8 cellular contexts compared by ENCODE assay signal in genomic region chr5:150209020-150209635, GRCh38. TPM values are rescaled to one million over a fixed set of nuclear protein-coding genes. Genes with fewer than 3 reads are reported as not detected.
DNase-seq lines count a peak whose midpoint lies in the region; ATAC-seq, FAIRE-seq and TF ChIP-seq lines count a peak whose summit lies in the region.

No MANE protein-coding gene starts in this region.

- TF ChIP-seq CTCF in heart right ventricle (IDR thresholded peaks at IDR 0.05) (no peak), keratinocyte (optimal IDR thresholded peaks at IDR 0.05 in 1 of 3, IDR thresholded peaks at IDR 0.05 in 1 of 3, conservative IDR thresholded peaks at IDR 0.05 in 1 of 3; ENCODE audit: extremely low read depth in 1 of 3, insufficient read depth in 2 of 3, low read length in 3 of 3) (no peak), upper lobe of right lung (IDR thresholded peaks at IDR 0.05) (no peak)

- H3K36me3 Mint-ChIP-seq in activated T-helper 17 cell treated with anti-CD3 and anti-CD28 coated beads, Interleukin-2, amount 50 U/mL, for 72 hours (ENCODE audit: low read depth): no peaks in the 10 kb centered on the region

- H3K4me3 Mint-ChIP-seq in activated T-helper 17 cell treated with anti-CD3 and anti-CD28 coated beads, Interleukin-2, amount 50 U/mL, for 72 hours: peak overlapping the region; percentile 15

- peak overlapping the region in 1 of 10 donors; percentile 47 for H3K27ac ChIP-seq in heart right ventricle
- peak overlapping the region; percentile 81 for H3K27ac ChIP-seq in keratinocyte (ENCODE audit: control insufficient read depth, insufficient read depth, low read length)
- H3K27ac ChIP-seq in upper lobe of right lung: no peak overlapping the region

- no peaks in the 10 kb centered on the region for H3K36me3 ChIP-seq in heart right ventricle
- no peaks in the 10 kb centered on the region for H3K36me3 ChIP-seq in keratinocyte (ENCODE audit: control insufficient read depth in 2 of 2, extremely low read depth in 1 of 2, insufficient read depth in 2 of 2, low read length in 2 of 2)
- no peaks in the 10 kb centered on the region for H3K36me3 ChIP-seq in upper lobe of right lung

- H3K9ac ChIP-seq in keratinocyte (ENCODE audit: control insufficient read depth, extremely low read depth, insufficient read depth, low read length): peak overlapping the region; percentile 66

- ATAC-seq in heart right ventricle (peak in 5 of 8 donors; percentile 20 to 53 (median 35)), upper lobe of right lung (peak; percentile 58)
- peak; percentile 23 for ATAC-seq in activated T-helper 17 cell treated with anti-CD3 and anti-CD28 coated beads, Interleukin-2, amount 50 U/mL, for 72 hours (replicated peaks)

- H3K9me3 ChIP-seq in heart right ventricle: no peaks in the 10 kb centered on the region
- no peaks in the 10 kb centered on the region for H3K9me3 ChIP-seq in keratinocyte (ENCODE audit: control insufficient read depth, low read depth, low read length)
- H3K9me3 ChIP-seq in upper lobe of right lung: no peaks in the 10 kb centered on the region

- FAIRE-seq in keratinocyte (lab: Jason Lieb, UNC): no peak

- H3K27me3 Mint-ChIP-seq in activated T-helper 17 cell treated with anti-CD3 and anti-CD28 coated beads, Interleukin-2, amount 50 U/mL, for 72 hours: peaks cover 14% of the 10 kb centered on the region

- no peaks in the 10 kb centered on the region for H3K4me1 Mint-ChIP-seq in activated T-helper 17 cell treated with anti-CD3 and anti-CD28 coated beads, Interleukin-2, amount 50 U/mL, for 72 hours

- dilution Hi-C loops in keratinocyte (cut with MboI; ENCODE audit: extremely low pct_ligation_motif_present, low sequenced_read_pairs): no loop called here

- H2AFZ ChIP-seq in keratinocyte (ENCODE audit: control insufficient read depth, low read length): peak overlapping the region; percentile 66

- intact Hi-C loops in heart right ventricle (cut with DNase I): no loop called here
- intact Hi-C loops in cardiac septum (cut with DNase I): no loop called here
- intact Hi-C loops in upper lobe of right lung (cut with DNase I): no loop called here

- H3K4me1 ChIP-seq in heart right ventricle: peaks cover 0 to 31% (median 16%) of the 10 kb centered on the region in 9 donors
- H3K4me1 ChIP-seq in keratinocyte (ENCODE audit: control insufficient read depth, extremely low read depth, insufficient read depth, low read length): peaks cover 17% of the 10 kb centered on the region
- peaks cover 8% of the 10 kb centered on the region for H3K4me1 ChIP-seq in upper lobe of right lung

- no peaks in the 10 kb centered on the region for H3K9me1 ChIP-seq in keratinocyte (ENCODE audit: control insufficient read depth, extremely low read depth, insufficient read depth, low read length)

- WGBS in heart right ventricle, 2 donors: 77 to 79% methylated on average over 26 of the region's 26 CpGs

- DNase-seq in heart right ventricle (no peak), cardiac septum (ENCODE audit: low spot score) (no peak), keratinocyte (ENCODE audit: low read depth, low spot score) (peak; percentile 55), upper lobe of right lung (peak; percentile 71), NCI-H446 treated with DMSO at 0.1 percent for 48 hours (lab: John Stamatoyannopoulos, UW) (no peak), hippocampal formation (lab: John Stamatoyannopoulos, UW) (no peak), NCI-H345 treated with DMSO at 0.1 percent for 48 hours (lab: John Stamatoyannopoulos, UW; ENCODE audit: unreplicated experiment) (no peak)

- no peaks in the 10 kb centered on the region for H3K9me3 Mint-ChIP-seq in activated T-helper 17 cell treated with anti-CD3 and anti-CD28 coated beads, Interleukin-2, amount 50 U/mL, for 72 hours

- H3K27me3 ChIP-seq in heart right ventricle (peaks cover 0 to 7% (median 0%) of the 10 kb centered on the region in 7 donors), keratinocyte (ENCODE audit: control insufficient read depth, extremely low read depth, insufficient read depth, low read length) (no peaks in the 10 kb centered on the region), upper lobe of right lung (no peaks in the 10 kb centered on the region)

- no peaks in the 10 kb centered on the region for H3K79me2 ChIP-seq in keratinocyte (ENCODE audit: control insufficient read depth, insufficient read depth, low read length)

- H3K4me3 ChIP-seq in heart right ventricle: peak overlapping the region in 1 of 10 donors; percentile 7
- peak overlapping the region in 2 of 3 experiments; percentile 30 to 35 for H3K4me3 ChIP-seq in keratinocyte (ENCODE audit: control insufficient read depth in 2 of 3, extremely low read depth in 1 of 3, insufficient read depth in 2 of 3, low read depth in 1 of 3, low read length in 3 of 3)
- no peak overlapping the region for H3K4me3 ChIP-seq in upper lobe of right lung

- H4K20me1 ChIP-seq in keratinocyte (ENCODE audit: control insufficient read depth, extremely low read depth, insufficient read depth, low read length): no peaks in the 10 kb centered on the region

- peak overlapping the region; percentile 50 for H3K4me2 ChIP-seq in keratinocyte (ENCODE audit: control insufficient read depth, extremely low read depth, insufficient read depth, low read depth, low read length)

- no peak overlapping the region for H3K27ac Mint-ChIP-seq in activated T-helper 17 cell treated with anti-CD3 and anti-CD28 coated beads, Interleukin-2, amount 50 U/mL, for 72 hours

RNA-seq across cellular contexts. Expression of gene SLC6A7, which starts 19.3 kb away (rescaled TPM):
- total RNA-seq in heart right ventricle (not detected), cardiac septum (not detected), upper lobe of right lung (not detected)
- polyA plus RNA-seq in heart right ventricle (not detected), keratinocyte (not detected in 3 replicates)
- total RNA-seq in activated T-helper 17 cell treated with anti-CD3 and anti-CD28 coated beads, Interleukin-2, amount 50 U/mL, for 72 hours: not detected
- polyA plus RNA-seq in keratinocyte (2011; ENCODE audit: low read depth): not detected
- polyA plus RNA-seq in keratinocyte (2011; cell fraction: cytosol; rRNA removed): not detected in 2 replicates
- polyA plus RNA-seq in keratinocyte (2011; cell fraction: nucleus; rRNA removed): not detected in 2 replicates
- not detected in 2 replicates for polyA plus RNA-seq in keratinocyte (2012; ENCODE audit: low replicate concordance)
- not detected in 3 replicates for polyA minus RNA-seq in keratinocyte
- polyA minus RNA-seq in keratinocyte (2011; cell fraction: cytosol; rRNA and poly(A)+ RNA removed): not detected
- polyA minus RNA-seq in keratinocyte (2011; cell fraction: nucleus; rRNA and poly(A)+ RNA removed): not detected in 2 replicates

RNA-seq across cellular contexts. Expression of gene CDX1, which starts 42.5 kb away (rescaled TPM):
- total RNA-seq in heart right ventricle (under 1 TPM in 1 of 10 donors, not detected in 9; 0.32 TPM), cardiac septum (0.16 TPM), upper lobe of right lung (not detected)
- polyA plus RNA-seq in heart right ventricle (under 1 TPM in 1 of 2 donors, not detected in 1; 0.13 TPM), keratinocyte (not detected in 3 replicates)
- not detected for total RNA-seq in activated T-helper 17 cell treated with anti-CD3 and anti-CD28 coated beads, Interleukin-2, amount 50 U/mL, for 72 hours
- polyA plus RNA-seq in keratinocyte (2011; ENCODE audit: low read depth): not detected
- not detected in 2 replicates for polyA plus RNA-seq in keratinocyte (2011; cell fraction: cytosol; rRNA removed)
- polyA plus RNA-seq in keratinocyte (2011; cell fraction: nucleus; rRNA removed): not detected in 2 replicates
- not detected in 2 replicates for polyA plus RNA-seq in keratinocyte (2012; ENCODE audit: low replicate concordance)
- not detected in 3 replicates for polyA minus RNA-seq in keratinocyte
- polyA minus RNA-seq in keratinocyte (2011; cell fraction: cytosol; rRNA and poly(A)+ RNA removed): not detected
- polyA minus RNA-seq in keratinocyte (2011; cell fraction: nucleus; rRNA and poly(A)+ RNA removed): not detected in 2 replicates

RNA-seq across cellular contexts. Expression of gene PDGFRB, which starts 53.5 kb away (rescaled TPM):
- total RNA-seq in heart right ventricle (100 to 1,000 TPM in 1 of 10 donors, 10 to 100 TPM in 9; 15.5 to 101 (median 35.9) TPM), cardiac septum (54.6 TPM), upper lobe of right lung (120 TPM)
- polyA plus RNA-seq in heart right ventricle (10 to 100 TPM; 49.1 to 54.3 TPM), keratinocyte (0.14 TPM in 1 of 3 replicates, not detected in the others)
- under 1 TPM; 0.26 to 0.76 TPM for total RNA-seq in activated T-helper 17 cell treated with anti-CD3 and anti-CD28 coated beads, Interleukin-2, amount 50 U/mL, for 72 hours
- not detected for polyA plus RNA-seq in keratinocyte (2011; ENCODE audit: low read depth)
- polyA plus RNA-seq in keratinocyte (2011; cell fraction: cytosol; rRNA removed): 0.03 TPM in 1 of 2 replicates, not detected in the other
- not detected in 2 replicates for polyA plus RNA-seq in keratinocyte (2011; cell fraction: nucleus; rRNA removed)
- polyA plus RNA-seq in keratinocyte (2012; ENCODE audit: low replicate concordance): not detected in 2 replicates
- 0.46 TPM in 1 of 3 replicates, not detected in the others for polyA minus RNA-seq in keratinocyte
- not detected for polyA minus RNA-seq in keratinocyte (2011; cell fraction: cytosol; rRNA and poly(A)+ RNA removed)
- polyA minus RNA-seq in keratinocyte (2011; cell fraction: nucleus; rRNA and poly(A)+ RNA removed): 0.21 TPM in 1 of 2 replicates, not detected in the other

Comparison
In these comparisons a context has a peak if more than half of its experiments do, and no peak if none do; other contexts are left out.
1. DNase-seq: peak in keratinocyte (single experiment) and upper lobe of right lung (single experiment); none in heart right ventricle (0 of 2), cardiac septum (single experiment), NCI-H446 treated with DMSO at 0.1 percent for 48 hours (single experiment), hippocampal formation (0 of 2) and NCI-H345 treated with DMSO at 0.1 percent for 48 hours (single experiment).
2. RNA of gene PDGFRB, which starts 53.5 kb away (total RNA-seq): 120 TPM in upper lobe of right lung (single experiment), 54.6 TPM in cardiac septum (single experiment) and 15.5 to 101 TPM in heart right ventricle; 0.26 to 0.76 TPM in activated T-helper 17 cell treated with anti-CD3 and anti-CD28 coated beads, Interleukin-2, amount 50 U/mL, for 72 hours; every median in the first group is over 4 times any median in the second.
3. Peak in every context shown above with its lines, with median percentiles within 50 percentile points of each other: ATAC-seq.